In the genomic region with DNA sequence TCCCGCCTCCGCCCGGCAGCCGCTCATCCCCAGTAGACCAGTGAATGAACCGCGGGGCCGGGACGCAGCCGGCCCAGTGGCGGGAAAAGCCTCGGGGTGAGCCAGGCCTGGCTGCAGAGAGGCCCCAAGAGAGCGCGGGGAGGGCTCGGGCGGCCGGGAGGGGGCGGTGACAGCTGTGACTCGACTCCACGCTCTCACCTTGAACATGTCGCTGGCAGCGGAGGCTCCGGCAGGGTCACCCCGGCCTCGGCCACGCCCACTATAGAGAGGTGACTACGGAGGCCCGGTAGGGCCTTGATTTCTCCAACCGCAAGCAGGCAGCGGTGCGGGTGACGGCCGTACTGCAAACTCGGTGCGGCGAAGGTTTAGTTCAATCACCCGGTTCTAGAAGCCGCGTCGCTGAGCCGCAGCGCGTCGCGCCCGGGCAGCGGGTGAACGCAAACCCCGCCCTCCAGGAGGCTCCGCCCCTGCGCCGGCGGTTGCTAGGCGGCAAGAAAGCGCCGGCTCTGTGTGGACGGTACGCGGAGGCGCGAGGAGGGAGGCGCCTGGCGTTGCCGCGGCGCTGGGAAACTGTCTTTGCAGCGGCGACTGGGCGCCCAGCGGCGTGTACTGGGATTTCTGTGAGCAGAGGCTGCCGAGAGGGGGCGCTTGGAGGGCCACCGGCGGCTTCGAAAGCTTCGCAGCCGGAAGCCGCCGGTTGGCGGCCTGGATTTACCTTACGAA, we compare ENCODE assay signal across 1 cellular context.
TF ChIP-seq lines count a peak whose summit lies in the region.

A gene (minus strand): TSS at position 443 of the 723 bp plus-strand sequence. CDS start 236 bp downstream, at position 207.
A gene with protein sequence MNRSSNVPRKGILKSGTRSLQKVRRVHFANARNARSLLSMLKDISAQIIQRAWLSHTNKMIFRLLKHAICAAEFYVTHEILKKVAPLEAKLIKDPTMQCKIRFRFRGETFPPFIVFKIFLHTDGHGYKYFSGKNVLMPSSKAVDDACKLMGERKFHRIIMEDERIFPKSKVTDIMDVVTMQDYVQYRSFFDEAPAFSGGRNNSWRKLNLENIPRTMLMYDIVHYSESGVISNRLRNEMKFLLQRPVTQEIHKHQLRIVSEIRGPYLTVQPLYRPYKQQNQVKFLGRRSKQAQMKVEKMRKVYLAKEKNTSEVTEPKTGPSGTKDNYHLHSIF (plus strand): TSS at position 511 of the 723 bp plus-strand sequence. CDS start 2,297 bp downstream, outside the sequence.

TF ChIP-seq in K562, 482 proteins besides CTCF, POLR2A, EP300 and RAD21 (continued from another document and continues in another):
- TF ChIP-seq, protein P1, sequence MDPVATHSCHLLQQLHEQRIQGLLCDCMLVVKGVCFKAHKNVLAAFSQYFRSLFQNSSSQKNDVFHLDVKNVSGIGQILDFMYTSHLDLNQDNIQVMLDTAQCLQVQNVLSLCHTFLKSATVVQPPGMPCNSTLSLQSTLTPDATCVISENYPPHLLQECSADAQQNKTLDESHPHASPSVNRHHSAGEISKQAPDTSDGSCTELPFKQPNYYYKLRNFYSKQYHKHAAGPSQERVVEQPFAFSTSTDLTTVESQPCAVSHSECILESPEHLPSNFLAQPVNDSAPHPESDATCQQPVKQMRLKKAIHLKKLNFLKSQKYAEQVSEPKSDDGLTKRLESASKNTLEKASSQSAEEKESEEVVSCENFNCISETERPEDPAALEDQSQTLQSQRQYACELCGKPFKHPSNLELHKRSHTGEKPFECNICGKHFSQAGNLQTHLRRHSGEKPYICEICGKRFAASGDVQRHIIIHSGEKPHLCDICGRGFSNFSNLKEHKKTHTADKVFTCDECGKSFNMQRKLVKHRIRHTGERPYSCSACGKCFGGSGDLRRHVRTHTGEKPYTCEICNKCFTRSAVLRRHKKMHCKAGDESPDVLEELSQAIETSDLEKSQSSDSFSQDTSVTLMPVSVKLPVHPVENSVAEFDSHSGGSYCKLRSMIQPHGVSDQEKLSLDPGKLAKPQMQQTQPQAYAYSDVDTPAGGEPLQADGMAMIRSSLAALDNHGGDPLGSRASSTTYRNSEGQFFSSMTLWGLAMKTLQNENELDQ (CRISPR knock-in tag; IDR thresholded peaks at IDR 0.05; ENCODE audit: borderline replicate concordance), result no peak
- no peak for TF ChIP-seq MCM3 (IDR thresholded peaks at IDR 0.05)
- no peak for TF ChIP-seq SREBF2 (CRISPR knock-in tag; IDR thresholded peaks at IDR 0.05)
- TF ChIP-seq SOX6 (IDR thresholded peaks at IDR 0.05), result peak; percentile 45; the same call in 1 of the 2 replicates
- TF ChIP-seq, protein P2, sequence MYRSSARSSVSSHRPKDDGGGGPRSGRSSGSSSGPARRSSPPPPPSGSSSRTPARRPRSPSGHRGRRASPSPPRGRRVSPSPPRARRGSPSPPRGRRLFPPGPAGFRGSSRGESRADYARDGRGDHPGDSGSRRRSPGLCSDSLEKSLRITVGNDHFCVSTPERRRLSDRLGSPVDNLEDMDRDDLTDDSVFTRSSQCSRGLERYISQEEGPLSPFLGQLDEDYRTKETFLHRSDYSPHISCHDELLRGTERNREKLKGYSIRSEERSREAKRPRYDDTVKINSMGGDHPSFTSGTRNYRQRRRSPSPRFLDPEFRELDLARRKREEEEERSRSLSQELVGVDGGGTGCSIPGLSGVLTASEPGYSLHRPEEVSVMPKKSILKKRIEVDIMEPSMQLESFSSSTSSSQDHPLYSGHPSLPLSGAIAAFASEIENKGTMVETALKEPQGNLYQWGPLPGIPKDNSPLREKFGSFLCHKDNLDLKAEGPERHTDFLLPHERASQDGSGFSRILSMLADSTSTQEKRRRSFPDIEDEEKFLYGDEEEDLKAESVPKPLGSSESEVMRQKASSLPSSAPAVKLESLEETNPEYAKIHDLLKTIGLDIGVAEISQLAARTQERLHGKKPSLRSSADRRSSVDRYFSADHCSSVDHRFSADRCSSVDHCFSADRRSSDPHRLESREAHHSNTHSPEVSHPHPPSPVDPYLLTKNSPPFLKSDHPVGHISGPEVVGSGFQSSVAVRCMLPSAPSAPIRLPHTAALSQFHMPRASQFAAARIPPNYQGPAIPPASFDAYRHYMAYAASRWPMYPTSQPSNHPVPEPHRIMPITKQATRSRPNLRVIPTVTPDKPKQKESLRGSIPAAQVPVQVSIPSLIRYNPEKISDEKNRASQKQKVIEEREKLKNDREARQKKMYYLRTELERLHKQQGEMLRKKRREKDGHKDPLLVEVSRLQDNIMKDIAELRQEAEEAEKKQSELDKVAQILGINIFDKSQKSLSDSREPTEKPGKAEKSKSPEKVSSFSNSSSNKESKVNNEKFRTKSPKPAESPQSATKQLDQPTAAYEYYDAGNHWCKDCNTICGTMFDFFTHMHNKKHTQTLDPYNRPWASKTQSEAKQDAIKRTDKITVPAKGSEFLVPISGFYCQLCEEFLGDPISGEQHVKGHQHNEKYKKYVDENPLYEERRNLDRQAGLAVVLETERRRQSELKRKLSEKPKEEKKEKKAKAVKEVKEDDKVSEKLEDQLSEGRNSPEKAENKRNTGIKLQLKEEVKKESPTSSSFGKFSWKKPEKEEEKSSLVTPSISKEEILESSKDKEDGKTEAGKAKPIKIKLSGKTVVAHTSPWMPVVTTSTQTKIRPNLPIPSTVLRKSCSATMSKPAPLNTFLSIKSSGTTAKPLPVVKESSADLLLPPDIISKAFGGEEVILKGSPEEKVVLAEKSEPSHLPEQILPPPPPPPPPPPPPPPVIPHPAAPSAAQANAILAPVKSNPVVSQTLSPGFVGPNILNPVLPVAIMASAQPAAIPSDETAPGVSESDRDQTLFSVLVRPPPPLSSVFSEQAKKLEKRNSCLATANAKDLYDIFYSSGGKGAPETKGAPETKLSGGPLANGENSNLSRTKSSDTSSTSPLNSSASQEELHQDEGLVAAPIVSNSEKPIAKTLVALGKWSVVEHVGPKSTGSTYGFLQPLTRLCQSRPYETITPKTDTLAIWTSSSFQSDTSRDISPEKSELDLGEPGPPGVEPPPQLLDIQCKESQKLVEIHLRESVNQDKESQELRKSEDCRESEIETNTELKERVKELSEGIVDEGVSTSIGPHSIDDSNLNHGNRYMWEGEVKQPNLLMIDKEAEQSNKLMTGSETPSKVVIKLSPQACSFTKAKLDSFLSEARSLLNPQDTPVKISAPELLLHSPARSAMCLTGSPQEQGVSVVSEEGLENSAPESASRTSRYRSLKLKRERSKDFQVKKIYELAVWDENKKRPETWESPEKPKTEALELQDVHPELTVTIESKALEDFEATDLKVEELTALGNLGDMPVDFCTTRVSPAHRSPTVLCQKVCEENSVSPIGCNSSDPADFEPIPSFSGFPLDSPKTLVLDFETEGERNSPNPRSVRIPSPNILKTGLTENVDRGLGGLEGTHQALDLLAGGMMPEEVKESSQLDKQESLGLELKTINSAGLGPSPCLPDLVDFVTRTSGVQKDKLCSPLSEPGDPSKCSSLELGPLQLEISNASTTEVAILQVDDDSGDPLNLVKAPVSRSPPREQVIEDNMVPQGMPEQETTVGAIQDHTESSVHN (IDR thresholded peaks at IDR 0.05; ENCODE audit: borderline replicate concordance in 1 of 2, low read depth in 1 of 2), result no peak
- TF ChIP-seq SRF (CRISPR knock-in tag; IDR thresholded peaks at IDR 0.05), result peak in 1 of 2 experiments; percentile 26; a peak in 1 of 4 replicates
- TF ChIP-seq POLR2B (IDR thresholded peaks at IDR 0.05; ENCODE audit: low read depth, partially characterized antibody), result no peak
- TF ChIP-seq HMG20A (CRISPR knock-in tag; conservative IDR thresholded peaks at IDR 0.05), result no peak
- no peak for TF ChIP-seq ZNF282 (CRISPR knock-in tag; IDR thresholded peaks at IDR 0.05)
- no peak for TF ChIP-seq CBX5 (IDR thresholded peaks at IDR 0.05; ENCODE audit: borderline replicate concordance, low read depth)
- 0 out of 2 replicates have a peak, but pooled peaks have one; percentile 26 for TF ChIP-seq ZBED1 (IDR thresholded peaks at IDR 0.05)
- TF ChIP-seq NFIX (CRISPR knock-in tag; IDR thresholded peaks at IDR 0.05; ENCODE audit: low read depth), result no peak
- peak; percentile 63; the same call in 1 of the 2 replicates for TF ChIP-seq PHF8 (IDR thresholded peaks at IDR 0.05; ENCODE audit: borderline replicate concordance, low read length)
- no peak for TF ChIP-seq HNRNPH1 (optimal IDR thresholded peaks at IDR 0.05; ENCODE audit: low read depth, low read length)
- TF ChIP-seq TCFL5 (CRISPR knock-in tag; conservative IDR thresholded peaks at IDR 0.05), result no peak
- TF ChIP-seq ETV5 (CRISPR knock-in tag; IDR thresholded peaks at IDR 0.05; ENCODE audit: low read depth), result peak; percentile 73
- TF ChIP-seq, protein P3, sequence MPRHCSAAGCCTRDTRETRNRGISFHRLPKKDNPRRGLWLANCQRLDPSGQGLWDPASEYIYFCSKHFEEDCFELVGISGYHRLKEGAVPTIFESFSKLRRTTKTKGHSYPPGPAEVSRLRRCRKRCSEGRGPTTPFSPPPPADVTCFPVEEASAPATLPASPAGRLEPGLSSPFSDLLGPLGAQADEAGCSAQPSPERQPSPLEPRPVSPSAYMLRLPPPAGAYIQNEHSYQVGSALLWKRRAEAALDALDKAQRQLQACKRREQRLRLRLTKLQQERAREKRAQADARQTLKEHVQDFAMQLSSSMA (CRISPR knock-in tag; IDR thresholded peaks at IDR 0.05), result no peak
- peak; percentile 87 for TF ChIP-seq ATF7 (IDR thresholded peaks at IDR 0.05)
- TF ChIP-seq GATAD2B (IDR thresholded peaks at IDR 0.05; ENCODE audit: borderline replicate concordance), result no peak
- TF ChIP-seq, protein P4, sequence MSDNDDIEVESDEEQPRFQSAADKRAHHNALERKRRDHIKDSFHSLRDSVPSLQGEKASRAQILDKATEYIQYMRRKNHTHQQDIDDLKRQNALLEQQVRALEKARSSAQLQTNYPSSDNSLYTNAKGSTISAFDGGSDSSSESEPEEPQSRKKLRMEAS (CRISPR knock-in tag; IDR thresholded peaks at IDR 0.05), result peak; percentile 69; the same call in 1 of the 2 replicates
- TF ChIP-seq ZNF699 (CRISPR knock-in tag; IDR thresholded peaks at IDR 0.05; ENCODE audit: insufficient replicate concordance), result no peak
- peak; percentile 98 for TF ChIP-seq MTA3 (IDR thresholded peaks at IDR 0.05; ENCODE audit: borderline replicate concordance)
- no peak for TF ChIP-seq BDP1 (IDR thresholded peaks at IDR 0.05; ENCODE audit: insufficient read depth, insufficient read length)
- TF ChIP-seq, protein P5, sequence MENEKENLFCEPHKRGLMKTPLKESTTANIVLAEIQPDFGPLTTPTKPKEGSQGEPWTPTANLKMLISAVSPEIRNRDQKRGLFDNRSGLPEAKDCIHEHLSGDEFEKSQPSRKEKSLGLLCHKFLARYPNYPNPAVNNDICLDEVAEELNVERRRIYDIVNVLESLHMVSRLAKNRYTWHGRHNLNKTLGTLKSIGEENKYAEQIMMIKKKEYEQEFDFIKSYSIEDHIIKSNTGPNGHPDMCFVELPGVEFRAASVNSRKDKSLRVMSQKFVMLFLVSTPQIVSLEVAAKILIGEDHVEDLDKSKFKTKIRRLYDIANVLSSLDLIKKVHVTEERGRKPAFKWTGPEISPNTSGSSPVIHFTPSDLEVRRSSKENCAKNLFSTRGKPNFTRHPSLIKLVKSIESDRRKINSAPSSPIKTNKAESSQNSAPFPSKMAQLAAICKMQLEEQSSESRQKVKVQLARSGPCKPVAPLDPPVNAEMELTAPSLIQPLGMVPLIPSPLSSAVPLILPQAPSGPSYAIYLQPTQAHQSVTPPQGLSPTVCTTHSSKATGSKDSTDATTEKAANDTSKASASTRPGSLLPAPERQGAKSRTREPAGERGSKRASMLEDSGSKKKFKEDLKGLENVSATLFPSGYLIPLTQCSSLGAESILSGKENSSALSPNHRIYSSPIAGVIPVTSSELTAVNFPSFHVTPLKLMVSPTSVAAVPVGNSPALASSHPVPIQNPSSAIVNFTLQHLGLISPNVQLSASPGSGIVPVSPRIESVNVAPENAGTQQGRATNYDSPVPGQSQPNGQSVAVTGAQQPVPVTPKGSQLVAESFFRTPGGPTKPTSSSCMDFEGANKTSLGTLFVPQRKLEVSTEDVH (IDR thresholded peaks at IDR 0.05; ENCODE audit: low read depth, partially characterized antibody), result peak; percentile 93
- peak; percentile 98 for TF ChIP-seq ESRRA (IDR thresholded peaks at IDR 0.05; ENCODE audit: borderline replicate concordance, low read depth)
- TF ChIP-seq ATF1 (CRISPR knock-in tag; IDR thresholded peaks at IDR 0.05), result peak; percentile 54; the same call in 1 of the 2 replicates
- TF ChIP-seq ATF1 (tag; IDR thresholded peaks at IDR 0.05), result peak; percentile 85
- TF ChIP-seq ZNF780A (CRISPR knock-in tag; IDR thresholded peaks at IDR 0.05), result no peak
- no peak for TF ChIP-seq ZNF695 (CRISPR knock-in tag; IDR thresholded peaks at IDR 0.05)
- TF ChIP-seq, protein P6, sequence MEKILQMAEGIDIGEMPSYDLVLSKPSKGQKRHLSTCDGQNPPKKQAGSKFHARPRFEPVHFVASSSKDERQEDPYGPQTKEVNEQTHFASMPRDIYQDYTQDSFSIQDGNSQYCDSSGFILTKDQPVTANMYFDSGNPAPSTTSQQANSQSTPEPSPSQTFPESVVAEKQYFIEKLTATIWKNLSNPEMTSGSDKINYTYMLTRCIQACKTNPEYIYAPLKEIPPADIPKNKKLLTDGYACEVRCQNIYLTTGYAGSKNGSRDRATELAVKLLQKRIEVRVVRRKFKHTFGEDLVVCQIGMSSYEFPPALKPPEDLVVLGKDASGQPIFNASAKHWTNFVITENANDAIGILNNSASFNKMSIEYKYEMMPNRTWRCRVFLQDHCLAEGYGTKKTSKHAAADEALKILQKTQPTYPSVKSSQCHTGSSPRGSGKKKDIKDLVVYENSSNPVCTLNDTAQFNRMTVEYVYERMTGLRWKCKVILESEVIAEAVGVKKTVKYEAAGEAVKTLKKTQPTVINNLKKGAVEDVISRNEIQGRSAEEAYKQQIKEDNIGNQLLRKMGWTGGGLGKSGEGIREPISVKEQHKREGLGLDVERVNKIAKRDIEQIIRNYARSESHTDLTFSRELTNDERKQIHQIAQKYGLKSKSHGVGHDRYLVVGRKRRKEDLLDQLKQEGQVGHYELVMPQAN (IDR thresholded peaks at IDR 0.05; ENCODE audit: borderline replicate concordance), result peak; percentile 82
- peak in 1 of 2 experiments; percentile 5; a peak in 1 of 3 replicates for TF ChIP-seq CBX3 (IDR thresholded peaks at IDR 0.05; ENCODE audit: borderline replicate concordance in 1 of 2, low read length in 2 of 2)
- no peak for TF ChIP-seq ERF (CRISPR knock-in tag; IDR thresholded peaks at IDR 0.05)
- TF ChIP-seq RB1 (IDR thresholded peaks at IDR 0.05; ENCODE audit: low read depth), result peak; percentile 83
- peak; percentile 78 for TF ChIP-seq SAP30 (IDR thresholded peaks at IDR 0.05; ENCODE audit: borderline replicate concordance, insufficient read depth, low read depth, low read length, poor library complexity, severe bottlenecking)
